ENCODE assay signal across 8 cellular contexts in the genomic region with DNA sequence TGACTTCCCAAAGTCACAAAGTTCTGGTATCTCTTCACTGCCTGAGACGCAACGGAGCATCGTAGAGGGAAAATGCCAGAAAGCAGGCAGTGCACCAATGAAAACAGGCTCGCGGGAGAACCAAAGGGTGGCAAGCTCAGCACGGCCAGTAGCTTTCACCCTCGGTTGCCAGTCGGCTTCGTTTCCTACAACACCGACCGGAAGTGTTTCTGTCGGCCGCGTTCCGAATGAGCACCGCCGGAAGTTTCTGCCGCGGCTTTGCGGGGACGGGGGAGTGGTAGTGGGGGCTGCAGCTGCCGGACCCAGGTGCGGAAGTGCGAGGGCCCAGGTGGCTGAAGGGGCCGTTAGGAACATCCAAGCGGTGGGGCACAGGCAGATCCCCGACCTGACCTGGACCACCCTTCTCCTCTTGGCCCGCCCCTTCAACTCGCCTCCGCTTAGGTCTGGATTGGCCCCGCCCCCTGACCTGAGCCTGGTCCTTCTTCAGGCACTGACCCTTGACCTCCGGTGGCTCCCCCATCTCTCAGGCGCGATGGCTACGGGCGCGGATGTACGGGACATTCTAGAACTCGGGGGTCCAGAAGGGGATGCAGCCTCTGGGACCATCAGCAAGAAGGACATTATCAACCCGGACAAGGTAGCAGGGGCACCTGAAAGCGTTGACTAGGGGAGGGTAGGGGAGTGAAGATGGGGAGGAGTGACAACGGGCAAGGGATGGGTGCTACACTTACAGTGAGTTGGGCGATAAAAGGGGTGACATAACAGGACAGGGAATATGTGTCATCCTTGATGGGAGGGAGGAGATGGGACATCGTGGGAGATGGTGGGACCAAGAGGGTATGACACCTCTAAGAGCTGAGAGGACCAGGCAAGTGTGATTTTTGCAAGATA. TPM values are rescaled to one million over a fixed set of nuclear protein-coding genes. Genes with fewer than 3 reads are reported as not detected.
DNase-seq lines count a peak whose midpoint lies in the region; ATAC-seq and TF ChIP-seq lines count a peak whose summit lies in the region.

A gene with protein sequence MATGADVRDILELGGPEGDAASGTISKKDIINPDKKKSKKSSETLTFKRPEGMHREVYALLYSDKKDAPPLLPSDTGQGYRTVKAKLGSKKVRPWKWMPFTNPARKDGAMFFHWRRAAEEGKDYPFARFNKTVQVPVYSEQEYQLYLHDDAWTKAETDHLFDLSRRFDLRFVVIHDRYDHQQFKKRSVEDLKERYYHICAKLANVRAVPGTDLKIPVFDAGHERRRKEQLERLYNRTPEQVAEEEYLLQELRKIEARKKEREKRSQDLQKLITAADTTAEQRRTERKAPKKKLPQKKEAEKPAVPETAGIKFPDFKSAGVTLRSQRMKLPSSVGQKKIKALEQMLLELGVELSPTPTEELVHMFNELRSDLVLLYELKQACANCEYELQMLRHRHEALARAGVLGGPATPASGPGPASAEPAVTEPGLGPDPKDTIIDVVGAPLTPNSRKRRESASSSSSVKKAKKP (plus strand): TSS at position 250 of the 891 bp plus-strand sequence. CDS start 283 bp downstream, at position 533.

- CTCF ChIA-PET in PC-9 (lab: Charles Lee) = interaction anchor here (0.5 to 1.0 kb wide), 2 partner anchors 27 to 165 kb away, joined by 3 to 5 read pairs; no protein-coding TSS in a partner anchor

- BruUV-seq in PC-9 (replicated peaks; lab: Mats Ljungman, UMichigan) = no TSS peak

- peak within 1 kb of the TSS; percentile 94 for H3K4me2 ChIP-seq in PC-9

- H3K27ac ChIP-seq in PC-9 = peak within 1 kb of the TSS; percentile 27; the same call in 1 of the 2 replicates
- peak within 1 kb of the TSS; percentile 66 to 80 for H3K27ac ChIP-seq in esophagus (ENCODE audit: low read depth in 2 of 2, low read length in 1 of 2)

- TF ChIP-seq EP300 in Ishikawa (IDR thresholded peaks at IDR 0.05; ENCODE audit: borderline replicate concordance) = no peak; the same call in 1 of the 2 replicates

- intact Hi-C loops in PC-9 (cut with micrococcal nuclease; ENCODE audit: unreplicated experiment) = loop anchor here (5.0 kb wide), 1 partner anchor 206 kb away; no protein-coding TSS in a partner anchor

- 1% methylated on average over 44 of the region's 44 CpGs for WGBS in esophagus, 2 donors

- H3K9me3 ChIP-seq in PC-9 (ENCODE audit: insufficient read depth, low read depth) = no peaks in the 10 kb centered on the region
- no peaks in the 10 kb centered on the region for H3K9me3 ChIP-seq in esophagus (ENCODE audit: control insufficient read depth in 2 of 2, insufficient read depth in 1 of 2, low read depth in 1 of 2, low read length in 1 of 2)
- H3K9me3 ChIP-seq in mucosa of stomach (ENCODE audit: control insufficient read depth, low read length) = no peaks in the 10 kb centered on the region

- H3K9ac ChIP-seq in mucosa of stomach (ENCODE audit: low read length) = peak within 1 kb of the TSS; percentile 88

- DNase-seq in CMK (ENCODE audit: low read depth) (peak; percentile 79), PC-9 (peak; percentile 65 to 80)
- DNase-seq in activated T-cell treated with anti-CD3 and anti-CD28 coated beads, Interleukin-2, amount 50 U/mL, for 1 hour = peak; percentile 92
- peak; percentile 91 for DNase-seq in stimulated activated CD8-positive, alpha-beta memory T cell treated with anti-CD3 and anti-CD28 coated beads, Interleukin-4, amount 100 ng/mL, for 48 hours

- peaks cover 20% of the 10 kb centered on the region; the same call in 1 of the 2 replicates for H3F3A ChIP-seq in PC-9 (ENCODE audit: insufficient read depth, low read depth)

- H3K27me3 ChIP-seq in PC-9 (ENCODE audit: insufficient read depth, low read depth) = no peaks in the 10 kb centered on the region
- no peaks in the 10 kb centered on the region for H3K27me3 ChIP-seq in esophagus (ENCODE audit: control insufficient read depth in 1 of 2, insufficient read depth in 2 of 2, low read length in 2 of 2)
- H3K27me3 ChIP-seq in mucosa of stomach (ENCODE audit: control insufficient read depth, insufficient read depth, low read length) = no peaks in the 10 kb centered on the region

- no peaks in the 10 kb centered on the region; the same call in 1 of the 2 replicates for H3K9me2 ChIP-seq in PC-9 (ENCODE audit: insufficient read depth)

- H3K79me2 ChIP-seq in PC-9 (ENCODE audit: low read depth) = peaks cover 11% of the 10 kb centered on the region

- H2AFZ ChIP-seq in PC-9 = peak within 1 kb of the TSS; percentile 91

- peak; percentile 34; the same call in 1 of the 2 replicates for TF ChIP-seq RAD21 in Ishikawa (IDR thresholded peaks at IDR 0.05; ENCODE audit: low read depth)

- peak; percentile 68 for ATAC-seq in GM21447 (IDR thresholded peaks at IDR 0.05; ENCODE audit: unreplicated experiment)

- H3K4me1 ChIP-seq in PC-9 (replicated peaks; ENCODE audit: insufficient read depth) = peaks cover 17% of the 10 kb centered on the region; the same call in 1 of the 2 replicates
- H3K4me1 ChIP-seq in esophagus (ENCODE audit: control insufficient read depth in 2 of 2, insufficient read depth in 2 of 2, low read length in 1 of 2) = peaks cover 4 to 11% of the 10 kb centered on the region in 2 donors
- H3K4me1 ChIP-seq in mucosa of stomach (ENCODE audit: control insufficient read depth, insufficient read depth, low read length) = peaks cover 27% of the 10 kb centered on the region

- H3K4me3 ChIP-seq in PC-9 = peak within 1 kb of the TSS; percentile 86
- peak within 1 kb of the TSS; percentile 88 to 96 for H3K4me3 ChIP-seq in esophagus (ENCODE audit: low read depth in 1 of 2, low read length in 2 of 2)
- H3K4me3 ChIP-seq in mucosa of stomach (ENCODE audit: low read length) = peak within 1 kb of the TSS; percentile 71

- H4K20me1 ChIP-seq in PC-9 (ENCODE audit: insufficient read depth) = no peaks in the 10 kb centered on the region

- POLR2A ChIA-PET in PC-9 (lab: Charles Lee; ENCODE audit: unreplicated experiment) = interaction anchor here (0.5 to 0.7 kb wide), 7 partner anchors 10 to 761 kb away, joined by 3 to 4 read pairs (median 3); no protein-coding TSS in a partner anchor

- H3K36me3 ChIP-seq in PC-9 (ENCODE audit: low read depth) (no peaks in the 10 kb centered on the region), esophagus (ENCODE audit: control insufficient read depth in 2 of 2, insufficient read depth in 2 of 2, low read length in 1 of 2) (peaks cover under 1 to 12% of the 10 kb centered on the region in 2 donors), mucosa of stomach (ENCODE audit: control insufficient read depth, insufficient read depth, low read length) (peaks cover 6% of the 10 kb centered on the region)

- TF ChIP-seq CTCF in PC-9 (conservative IDR thresholded peaks at IDR 0.05) = no peak

TF ChIP-seq in Ishikawa, 13 proteins besides CTCF, POLR2A, EP300 and RAD21:
- TF ChIP-seq FOXM1 (IDR thresholded peaks at IDR 0.05; ENCODE audit: borderline replicate concordance, low read depth) (peak; percentile 41; the same call in 1 of the 2 replicates), ZBTB7A (IDR thresholded peaks at IDR 0.05; ENCODE audit: low read depth) (peak; percentile 81), CEBPB (IDR thresholded peaks at IDR 0.05) (peak; percentile 31; the same call in 1 of the 2 replicates), NFIC (IDR thresholded peaks at IDR 0.05) (0 out of 2 replicates have a peak, but pooled peaks have one; percentile 13), CREB1 (IDR thresholded peaks at IDR 0.05; ENCODE audit: low read depth) (no peak), TEAD4 (IDR thresholded peaks at IDR 0.05) (peak; percentile 68), TAF1 (IDR thresholded peaks at IDR 0.05; ENCODE audit: low read depth) (peak; percentile 74; the same call in 1 of the 2 replicates), YY1 (IDR thresholded peaks at IDR 0.05; ENCODE audit: low read depth) (peak; percentile 82), EGR1 (IDR thresholded peaks at IDR 0.05) (peak; percentile 44), TCF12 (IDR thresholded peaks at IDR 0.05; ENCODE audit: low read depth) (peak; percentile 83)
- TF ChIP-seq, protein P1, sequence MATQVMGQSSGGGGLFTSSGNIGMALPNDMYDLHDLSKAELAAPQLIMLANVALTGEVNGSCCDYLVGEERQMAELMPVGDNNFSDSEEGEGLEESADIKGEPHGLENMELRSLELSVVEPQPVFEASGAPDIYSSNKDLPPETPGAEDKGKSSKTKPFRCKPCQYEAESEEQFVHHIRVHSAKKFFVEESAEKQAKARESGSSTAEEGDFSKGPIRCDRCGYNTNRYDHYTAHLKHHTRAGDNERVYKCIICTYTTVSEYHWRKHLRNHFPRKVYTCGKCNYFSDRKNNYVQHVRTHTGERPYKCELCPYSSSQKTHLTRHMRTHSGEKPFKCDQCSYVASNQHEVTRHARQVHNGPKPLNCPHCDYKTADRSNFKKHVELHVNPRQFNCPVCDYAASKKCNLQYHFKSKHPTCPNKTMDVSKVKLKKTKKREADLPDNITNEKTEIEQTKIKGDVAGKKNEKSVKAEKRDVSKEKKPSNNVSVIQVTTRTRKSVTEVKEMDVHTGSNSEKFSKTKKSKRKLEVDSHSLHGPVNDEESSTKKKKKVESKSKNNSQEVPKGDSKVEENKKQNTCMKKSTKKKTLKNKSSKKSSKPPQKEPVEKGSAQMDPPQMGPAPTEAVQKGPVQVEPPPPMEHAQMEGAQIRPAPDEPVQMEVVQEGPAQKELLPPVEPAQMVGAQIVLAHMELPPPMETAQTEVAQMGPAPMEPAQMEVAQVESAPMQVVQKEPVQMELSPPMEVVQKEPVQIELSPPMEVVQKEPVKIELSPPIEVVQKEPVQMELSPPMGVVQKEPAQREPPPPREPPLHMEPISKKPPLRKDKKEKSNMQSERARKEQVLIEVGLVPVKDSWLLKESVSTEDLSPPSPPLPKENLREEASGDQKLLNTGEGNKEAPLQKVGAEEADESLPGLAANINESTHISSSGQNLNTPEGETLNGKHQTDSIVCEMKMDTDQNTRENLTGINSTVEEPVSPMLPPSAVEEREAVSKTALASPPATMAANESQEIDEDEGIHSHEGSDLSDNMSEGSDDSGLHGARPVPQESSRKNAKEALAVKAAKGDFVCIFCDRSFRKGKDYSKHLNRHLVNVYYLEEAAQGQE (IDR thresholded peaks at IDR 0.05; ENCODE audit: low read depth) = no peak
- TF ChIP-seq, protein P2, sequence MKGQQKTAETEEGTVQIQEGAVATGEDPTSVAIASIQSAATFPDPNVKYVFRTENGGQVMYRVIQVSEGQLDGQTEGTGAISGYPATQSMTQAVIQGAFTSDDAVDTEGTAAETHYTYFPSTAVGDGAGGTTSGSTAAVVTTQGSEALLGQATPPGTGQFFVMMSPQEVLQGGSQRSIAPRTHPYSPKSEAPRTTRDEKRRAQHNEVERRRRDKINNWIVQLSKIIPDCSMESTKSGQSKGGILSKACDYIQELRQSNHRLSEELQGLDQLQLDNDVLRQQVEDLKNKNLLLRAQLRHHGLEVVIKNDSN (IDR thresholded peaks at IDR 0.05) = peak; percentile 81
- TF ChIP-seq, protein P3, sequence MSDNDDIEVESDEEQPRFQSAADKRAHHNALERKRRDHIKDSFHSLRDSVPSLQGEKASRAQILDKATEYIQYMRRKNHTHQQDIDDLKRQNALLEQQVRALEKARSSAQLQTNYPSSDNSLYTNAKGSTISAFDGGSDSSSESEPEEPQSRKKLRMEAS (IDR thresholded peaks at IDR 0.05) = peak; percentile 87

RNA-seq across cellular contexts. Expression of the gene that starts here (rescaled TPM):
- total RNA-seq in PC-9 (2021) = 54.2 and 68.4 TPM in 2 replicates
- polyA plus RNA-seq in esophagus = 10 to 100 TPM; 21.8 to 27.8 TPM

Comparison
In these comparisons a context has a peak if more than half of its experiments do, and no peak if none do; other contexts are left out.
1. Peak in every context shown above with its lines: DNase-seq, ATAC-seq, H3K4me3 ChIP-seq and H3K27ac ChIP-seq.